ENCODE assay signal across 19 cellular contexts in the genomic region with DNA sequence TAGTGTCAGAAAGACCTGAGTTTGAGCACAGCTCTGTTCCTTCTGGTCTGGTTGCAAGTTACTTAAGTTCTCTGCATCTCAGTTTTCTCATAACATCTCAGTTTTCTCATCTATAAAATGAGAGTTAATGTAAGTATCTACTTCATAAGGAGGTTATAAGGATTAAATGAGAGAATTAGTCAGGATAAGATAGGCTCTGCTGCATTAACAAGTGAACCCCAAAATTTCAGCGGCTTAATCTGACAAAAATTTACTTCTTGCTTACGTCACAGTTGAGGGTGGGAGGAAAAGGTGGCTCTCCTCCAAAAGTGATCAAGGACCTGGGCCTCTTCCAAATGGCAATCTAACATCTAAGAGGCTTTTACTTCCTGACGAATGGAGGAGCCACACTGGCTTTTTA.
"Had no signal": no experiment of that assay in that cellular context is flagged by ENCODE, and none has a peak within 500 bp of the region (broad histone marks: within the 10 kb centered on the region; RNA-seq: fewer than 3 reads in every experiment).

No MANE protein-coding gene starts in this region.

- H3K27ac Mint-ChIP-seq: IgD-negative memory B cell had no signal

- H3K9me2 ChIP-seq: SK-N-SH had no signal

- H3K4me1 Mint-ChIP-seq: IgD-negative memory B cell had no signal

- H3K4me2 ChIP-seq: SK-N-SH had no signal

- H3K9ac ChIP-seq: SK-N-SH had no signal

- H3K27ac ChIP-seq: RWPE1 had no signal

- DNase-seq: Karpas-422; KG1; MM.1S; NCI-H1092 treated with DMSO at 0.1 percent for 48 hours; NCI-H1436; NCI-H187; NCI-H2029; NCI-H2081 treated with DMSO at 0.1 percent for 48 hours; NCI-H226; NCI-H510A; NCI-H774; NK-92 treated with Interleukin-12 subunit alpha and Interleukin-12 subunit beta, amount 100 ng/mL, for 24 hours; PC-3; SHP77; SW 1271 had no signal

- H3K9me3 ChIP-seq: SK-N-SH had no signal

- ATAC-seq: Panc1, PC-3 had no signal

- H3K4me3 Mint-ChIP-seq: IgD-negative memory B cell had no signal
